21 cellular contexts compared by ENCODE assay signal in the genomic region with DNA sequence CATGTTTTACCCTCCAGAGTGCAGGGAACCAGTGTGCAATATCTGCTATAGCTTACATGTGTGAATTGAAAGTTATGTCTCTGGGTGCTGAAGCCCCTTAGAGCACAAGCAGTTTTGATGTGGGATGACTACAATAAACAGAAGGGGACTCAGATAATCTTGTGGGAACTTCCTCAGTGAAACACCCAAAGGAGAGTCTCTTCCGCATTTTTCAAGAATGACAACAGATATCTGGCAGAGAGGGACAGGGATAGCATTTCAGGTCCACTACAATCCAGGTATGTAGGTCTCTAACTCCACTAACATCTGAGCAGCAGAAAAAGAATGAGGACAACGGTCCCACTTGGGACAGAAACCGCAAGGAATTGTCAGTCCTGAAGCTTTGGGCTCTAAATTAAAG.
"Had no signal": no experiment of that assay in that cellular context is flagged by ENCODE, and none has a peak within 500 bp of the region (broad histone marks: within the 10 kb centered on the region; RNA-seq: fewer than 3 reads in every experiment).

No MANE protein-coding gene starts in this region.

- H3K9me3 ChIP-seq: adrenal gland, SJSA1 had no signal

- H3K36me3 ChIP-seq: adrenal gland, SJSA1 had no signal

- H3K4me1 ChIP-seq: adrenal gland, SJSA1 had no signal

- H3K27ac ChIP-seq: adrenal gland, SJSA1 had no signal

- H3K27me3 ChIP-seq: adrenal gland, SJSA1 had no signal

- DNase-seq: activated CD4-positive, alpha-beta T cell treated with anti-CD3 and anti-CD28 coated beads for 4 hours; activated CD8-positive, alpha-beta memory T cell treated with anti-CD3 and anti-CD28 coated beads, Interleukin-2, amount 50 U/mL, for 4 hours; activated CD8-positive, alpha-beta T cell treated with anti-CD3 and anti-CD28 coated beads for 36 hours; activated gamma-delta T cell treated with Interleukin-2 at 50 U/mL for 16 hours; activated naive CD4-positive, alpha-beta T cell treated with anti-CD3 and anti-CD28 coated beads, Interleukin-2, amount 10 ng/mL, durations not matched to agents 7 days and 5 days; activated naive CD8-positive, alpha-beta T cell treated with anti-CD3 and anti-CD28 coated beads, Interleukin-2, amount 10 ng/mL, durations not matched to agents 7 days and 5 days; activated T-cell treated with anti-CD3 and anti-CD28 coated beads, Interleukin-2, amount 50 U/mL, for 72 hours; adrenal gland; anterior cingulate cortex; cerebellar nuclear complex; Karpas-422; NCI-H1092 treated with DMSO at 0.1 percent for 48 hours; NCI-H1417 treated with DMSO at 0.1 percent for 48 hours; NCI-H1694 treated with DMSO at 0.1 percent for 48 hours; NCI-H2029 treated with DMSO at 0.1 percent for 48 hours; NCI-H510A treated with DMSO at 0.1 percent for 48 hours; NCI-H69; SHP77 had no signal

- H3K4me3 ChIP-seq: adrenal gland, SJSA1 had no signal

- ATAC-seq: activated CD4-positive, CD25-positive, alpha-beta regulatory T cell treated with anti-CD3 and anti-CD28 coated beads, Interleukin-2, amount 50 U/mL, for 24 hours; activated CD8-positive, alpha-beta T cell treated with anti-CD3 and anti-CD28 coated beads for 36 hours; activated T-cell treated with anti-CD3 and anti-CD28 coated beads, Interleukin-2, amount 50 U/mL, for 72 hours; SK-N-SH treated with all-trans-retinoic acid at 6 μM for 48 hours had no signal
